8 cellular contexts compared by ENCODE assay signal in genomic region chr5:32311404-32312193, GRCh38. TPM values are rescaled to one million over a fixed set of nuclear protein-coding genes. Genes with fewer than 3 reads are reported as not detected.
DNase-seq lines count a peak whose midpoint lies in the region; ATAC-seq and TF ChIP-seq lines count a peak whose summit lies in the region.

No MANE protein-coding gene starts in this region.

- intact Hi-C loops in stomach (cut with DNase I; ENCODE audit: low total_unique reads) = no loop called here

- H3K4me1 ChIP-seq in stomach = peaks cover 45 to 70% (median 59%) of the 10 kb centered on the region in 4 donors

- ATAC-seq in activated T-cell treated with anti-CD3 and anti-CD28 coated beads, Interleukin-2, amount 50 U/mL, for 4 hours = no peak
- ATAC-seq in activated T-helper 17 cell treated with anti-CD3 and anti-CD28 coated beads, Interleukin-2, amount 50 U/mL, for 72 hours (replicated peaks) = no peak
- ATAC-seq in HG03432 (IDR thresholded peaks at IDR 0.05; ENCODE audit: unreplicated experiment) (no peak), GM21423 (IDR thresholded peaks at IDR 0.05; ENCODE audit: unreplicated experiment) (no peak)

- TF ChIP-seq EP300 in stomach (IDR thresholded peaks at IDR 0.05) = no peak

- no peaks in the 10 kb centered on the region for H3K27me3 ChIP-seq in stomach

- no peak for DNase-seq in activated T-cell treated with anti-CD3 and anti-CD28 coated beads, Interleukin-2, amount 50 U/mL, for 4 hours
- DNase-seq in activated T-cell treated with anti-CD3 and anti-CD28 coated beads for 4 hours (no peak), stomach (no peak), NCI-H2107 treated with DMSO at 0.1 percent for 48 hours (lab: John Stamatoyannopoulos, UW; ENCODE audit: unreplicated experiment) (no peak)

- H3K4me3 Mint-ChIP-seq in activated T-cell treated with anti-CD3 and anti-CD28 coated beads, Interleukin-2, amount 50 U/mL, for 4 hours = peak overlapping the region; percentile 93
- peak overlapping the region; percentile 81 for H3K4me3 Mint-ChIP-seq in activated T-helper 17 cell treated with anti-CD3 and anti-CD28 coated beads, Interleukin-2, amount 50 U/mL, for 72 hours

- 14 to 24% (median 19%) methylated on average over 16 of the region's 16 CpGs for WGBS in stomach, 5 donors

- no peak for TF ChIP-seq CTCF in stomach (IDR thresholded peaks at IDR 0.05)

- peak overlapping the region; percentile 65 for H3K27ac Mint-ChIP-seq in activated T-helper 17 cell treated with anti-CD3 and anti-CD28 coated beads, Interleukin-2, amount 50 U/mL, for 72 hours

- H3K9me3 ChIP-seq in iPS-18c (ENCODE audit: control insufficient read depth, insufficient read depth, low read length) (no peaks in the 10 kb centered on the region), stomach (no peaks in the 10 kb centered on the region)

- H3K27ac ChIP-seq in stomach = peak overlapping the region; percentile 98 to 100 (median 99)

- peaks cover 5% of the 10 kb centered on the region for H3K36me3 Mint-ChIP-seq in activated T-cell treated with anti-CD3 and anti-CD28 coated beads, Interleukin-2, amount 50 U/mL, for 4 hours (ENCODE audit: insufficient read depth)
- peaks cover 20% of the 10 kb centered on the region for H3K36me3 Mint-ChIP-seq in activated T-helper 17 cell treated with anti-CD3 and anti-CD28 coated beads, Interleukin-2, amount 50 U/mL, for 72 hours (ENCODE audit: low read depth)

- H3K4me3 ChIP-seq in iPS-18c (ENCODE audit: insufficient read depth, low read depth, low read length) (peak overlapping the region; percentile 81), stomach (peak overlapping the region; percentile 79 to 95 (median 88))

- H3K27me3 Mint-ChIP-seq in activated T-cell treated with anti-CD3 and anti-CD28 coated beads, Interleukin-2, amount 50 U/mL, for 4 hours (ENCODE audit: low read depth) = no peaks in the 10 kb centered on the region
- H3K27me3 Mint-ChIP-seq in activated T-helper 17 cell treated with anti-CD3 and anti-CD28 coated beads, Interleukin-2, amount 50 U/mL, for 72 hours = no peaks in the 10 kb centered on the region

- H3K9me3 Mint-ChIP-seq in activated T-cell treated with anti-CD3 and anti-CD28 coated beads, Interleukin-2, amount 50 U/mL, for 4 hours = no peaks in the 10 kb centered on the region
- H3K9me3 Mint-ChIP-seq in activated T-helper 17 cell treated with anti-CD3 and anti-CD28 coated beads, Interleukin-2, amount 50 U/mL, for 72 hours = no peaks in the 10 kb centered on the region

- H3K4me1 Mint-ChIP-seq in activated T-cell treated with anti-CD3 and anti-CD28 coated beads, Interleukin-2, amount 50 U/mL, for 4 hours (ENCODE audit: low read depth) = peaks cover 40% of the 10 kb centered on the region
- H3K4me1 Mint-ChIP-seq in activated T-helper 17 cell treated with anti-CD3 and anti-CD28 coated beads, Interleukin-2, amount 50 U/mL, for 72 hours = peaks cover 24% of the 10 kb centered on the region

- no peak for TF ChIP-seq POLR2A in stomach (IDR thresholded peaks at IDR 0.05)

- H3K36me3 ChIP-seq in stomach = no peaks in the 10 kb centered on the region

RNA-seq across cellular contexts. Expression of gene MTMR12, which starts 1.1 kb away (rescaled TPM):
- total RNA-seq in activated T-cell treated with anti-CD3 and anti-CD28 coated beads, Interleukin-2, amount 50 U/mL, for 4 hours = 10 to 100 TPM; 19.9 to 23.9 (median 22.8) TPM
- total RNA-seq in activated T-helper 17 cell treated with anti-CD3 and anti-CD28 coated beads, Interleukin-2, amount 50 U/mL, for 72 hours = 10 to 100 TPM; 28.4 TPM
- 10 to 100 TPM; 35.6 to 51.9 (median 45.5) TPM for total RNA-seq in stomach
- polyA plus RNA-seq in stomach = 10 to 100 TPM in 2 of 3 donors, 1 to 10 TPM in 1; 7.2 to 15.0 (median 11.5) TPM
